ENCODE assay signal across 8 cellular contexts in the genomic region with DNA sequence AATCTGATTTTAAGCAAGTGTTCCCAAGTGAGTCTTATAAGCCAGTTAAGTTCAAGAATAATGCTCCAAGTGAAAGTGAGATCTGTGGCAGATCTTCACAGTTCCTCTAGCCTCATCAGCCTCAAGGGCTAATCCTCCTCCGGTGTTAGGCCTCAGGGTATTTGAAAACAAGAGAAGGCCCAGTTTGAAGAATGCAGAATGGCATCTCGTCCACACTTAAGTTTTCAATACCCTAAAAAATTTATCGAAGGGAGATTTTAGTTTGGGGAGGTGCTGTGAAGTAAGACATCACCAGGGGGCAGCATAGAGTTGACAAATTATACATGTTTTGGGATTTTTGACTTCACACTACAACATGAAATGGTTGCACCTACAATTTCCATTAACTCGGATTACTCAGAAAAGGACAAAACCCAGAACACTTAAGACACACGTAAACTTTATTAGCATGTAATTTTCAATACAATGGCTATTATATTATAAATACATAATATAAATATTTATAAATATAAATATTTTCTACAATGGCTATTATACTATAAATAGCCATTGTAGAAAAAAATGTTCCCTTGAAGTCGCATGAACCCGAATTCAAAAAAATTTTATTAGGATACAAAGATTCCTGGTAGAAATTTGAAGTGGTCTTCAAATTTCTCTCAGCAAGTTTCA. TPM values are rescaled to one million over a fixed set of nuclear protein-coding genes. Genes with fewer than 3 reads are reported as not detected.
DNase-seq lines count a peak whose midpoint lies in the region; ATAC-seq, FAIRE-seq and TF ChIP-seq lines count a peak whose summit lies in the region.

No MANE protein-coding gene starts in this region.

- no peaks in the 10 kb centered on the region for H3K79me2 ChIP-seq in endothelial cell of umbilical vein (ENCODE audit: control insufficient read depth, insufficient read depth, low read length)

- peaks cover 8% of the 10 kb centered on the region for H3K4me1 ChIP-seq in endothelial cell of umbilical vein (ENCODE audit: control insufficient read depth, extremely low read depth, insufficient read depth, low read length)

- peaks cover 11% of the 10 kb centered on the region for H3K4me1 Mint-ChIP-seq in neural crest cell

- BruUV-seq in endothelial cell of umbilical vein (replicated peaks; lab: Mats Ljungman, UMichigan) = no TSS peak

- TF ChIP-seq CTCF in WI38 (IDR thresholded peaks at IDR 0.05; ENCODE audit: low read depth, low read length) = peak; percentile 65
- TF ChIP-seq CTCF in endothelial cell of umbilical vein (IDR thresholded peaks at IDR 0.05; ENCODE audit: extremely low read depth in 1 of 2, insufficient read depth in 1 of 2, low read depth in 1 of 2, low read length in 2 of 2) = peak; percentile 51 to 67
- TF ChIP-seq CTCF in neural crest cell (conservative IDR thresholded peaks at IDR 0.05) = peak; percentile 85

- H3K4me3 Mint-ChIP-seq in neural crest cell = peak overlapping the region; percentile 13

- DNase-seq in NCI-H146 (lab: John Stamatoyannopoulos, UW) = peak; percentile 5
- no peak for DNase-seq in NCI-H146 treated with DMSO at 0.1 percent for 48 hours (lab: John Stamatoyannopoulos, UW; ENCODE audit: unreplicated experiment)
- peak; percentile 54 to 80 for DNase-seq in Kasumi-1 (lab: John Stamatoyannopoulos, UW)
- DNase-seq in endothelial cell of umbilical vein (ENCODE audit: low read depth, low spot score) = peak; percentile 49
- peak; percentile 60 for DNase-seq in neural crest cell (ENCODE audit: low read depth, low spot score)
- no peak for DNase-seq in T1000 (lab: John Stamatoyannopoulos, UW)

- no peak overlapping the region for H3K27ac Mint-ChIP-seq in neural crest cell (ENCODE audit: unreplicated experiment)

- no peak overlapping the region for H3K9ac ChIP-seq in endothelial cell of umbilical vein (replicated peaks; ENCODE audit: extremely low read depth, insufficient read depth, low read length)

- intact Hi-C loops in endothelial cell of umbilical vein (cut with micrococcal nuclease) = loop anchor here (1.0 kb wide), 2 partner anchors 82 to 94 kb away; no protein-coding TSS in a partner anchor

- peaks cover 70% of the 10 kb centered on the region for H3K27me3 Mint-ChIP-seq in neural crest cell (ENCODE audit: low read depth)

- no peaks in the 10 kb centered on the region for H4K20me1 ChIP-seq in endothelial cell of umbilical vein (replicated peaks; ENCODE audit: control insufficient read depth, extremely low read depth, insufficient read depth, low read length)

- no peaks in the 10 kb centered on the region for H3K36me3 ChIP-seq in endothelial cell of umbilical vein (ENCODE audit: control insufficient read depth in 2 of 2, extremely low read depth in 1 of 2, insufficient read depth in 2 of 2, low read length in 2 of 2)

- no peak for TF ChIP-seq POLR2A in endothelial cell of umbilical vein (IDR thresholded peaks at IDR 0.05; ENCODE audit: low read depth, low read length)

- peak; percentile 27 for ATAC-seq in GM21423 (IDR thresholded peaks at IDR 0.05; ENCODE audit: unreplicated experiment)

- dilution Hi-C loops in endothelial cell of umbilical vein (cut with MboI; ENCODE audit: extremely low pct_ligation_motif_present, low sequenced_read_pairs) = no loop called here

- POLR2A ChIA-PET in endothelial cell of umbilical vein (lab: Charles Lee) = interaction anchor here (0.6 kb wide), 1 partner anchor 279 kb away, joined by 5 read pairs; the partner anchor contains the start of gene ISL2

- H3K4me2 ChIP-seq in endothelial cell of umbilical vein (ENCODE audit: insufficient read depth, low read length) = no peak overlapping the region

- no peaks in the 10 kb centered on the region for H3K9me1 ChIP-seq in endothelial cell of umbilical vein (replicated peaks; ENCODE audit: control insufficient read depth, extremely low read depth, insufficient read depth, low read length)

- no peaks in the 10 kb centered on the region for H3K36me3 Mint-ChIP-seq in neural crest cell (ENCODE audit: low read depth)

- no peak overlapping the region for H2AFZ ChIP-seq in endothelial cell of umbilical vein (ENCODE audit: low read depth, low read length)

- CTCF ChIA-PET in endothelial cell of umbilical vein (lab: Charles Lee) = interaction anchor here (1.0 to 8.5 kb wide), 10 partner anchors 8 to 248 kb away, joined by 3 to 183 read pairs (median 8); no protein-coding TSS in a partner anchor

- H3K9me3 ChIP-seq in endothelial cell of umbilical vein (replicated peaks; ENCODE audit: control insufficient read depth, insufficient read depth, low read length) = no peaks in the 10 kb centered on the region

- no peak overlapping the region for H3K27ac ChIP-seq in endothelial cell of umbilical vein (ENCODE audit: insufficient read depth, low read depth, low read length)

- H3K27me3 ChIP-seq in endothelial cell of umbilical vein (ENCODE audit: control insufficient read depth in 2 of 2, insufficient read depth in 2 of 2, low read length in 2 of 2) = peaks cover 35 to 58% of the 10 kb centered on the region in 2 experiments

- no peak overlapping the region for H3K4me3 ChIP-seq in WI38 (ENCODE audit: low read depth, low read length)
- H3K4me3 ChIP-seq in endothelial cell of umbilical vein (replicated peaks in 1 of 3; ENCODE audit: insufficient read depth in 1 of 3, low read depth in 1 of 3, low read length in 3 of 3) = no peak overlapping the region

- H3K9me3 Mint-ChIP-seq in neural crest cell = no peaks in the 10 kb centered on the region

- peak; percentile 12 for FAIRE-seq in endothelial cell of umbilical vein (lab: Jason Lieb, UNC)

TF ChIP-seq in endothelial cell of umbilical vein, 7 proteins besides CTCF, POLR2A, EP300 and RAD21:
- no peak for TF ChIP-seq GATA2 (IDR thresholded peaks at IDR 0.05; ENCODE audit: insufficient read depth, insufficient read length, low read depth, low read length)
- no peak for TF ChIP-seq POLR2AphosphoS5 (IDR thresholded peaks at IDR 0.05; ENCODE audit: insufficient read depth, low read depth, low read length)
- no peak for TF ChIP-seq EZH2 (IDR thresholded peaks at IDR 0.05; ENCODE audit: borderline replicate concordance, low read depth, low read length, severe bottlenecking)

RNA-seq across cellular contexts. Expression of gene TMEM266, which starts 2.3 kb away (rescaled TPM):
- total RNA-seq in endothelial cell of umbilical vein = not detected in 2 replicates
- polyA plus RNA-seq in endothelial cell of umbilical vein = not detected in 2 replicates
- polyA plus RNA-seq in endothelial cell of umbilical vein (2011; cell fraction: cytosol; rRNA removed) = not detected in 2 replicates
- polyA plus RNA-seq in endothelial cell of umbilical vein (2011; cell fraction: nucleus; rRNA removed) = not detected in 2 replicates
- polyA plus RNA-seq in endothelial cell of umbilical vein (2012) = 0.13 and 0.20 TPM in 2 replicates
- not detected in 2 replicates for polyA minus RNA-seq in endothelial cell of umbilical vein
- polyA minus RNA-seq in endothelial cell of umbilical vein (2011; cell fraction: cytosol; rRNA and poly(A)+ RNA removed) = 0.72 TPM
- not detected in 2 replicates for polyA minus RNA-seq in endothelial cell of umbilical vein (2011; cell fraction: nucleus; rRNA and poly(A)+ RNA removed)
- total RNA-seq in neural crest cell = 0.34 and 0.58 TPM in 2 replicates

RNA-seq across cellular contexts. Expression of gene NRG4, which starts 45.2 kb away (rescaled TPM):
- total RNA-seq in endothelial cell of umbilical vein (not detected in 2 replicates), neural crest cell (not detected in 2 replicates)
- not detected in 2 replicates for polyA plus RNA-seq in endothelial cell of umbilical vein
- not detected in 2 replicates for polyA plus RNA-seq in endothelial cell of umbilical vein (2011; cell fraction: cytosol; rRNA removed)
- not detected in 2 replicates for polyA plus RNA-seq in endothelial cell of umbilical vein (2011; cell fraction: nucleus; rRNA removed)
- polyA plus RNA-seq in endothelial cell of umbilical vein (2012) = 0.08 and 0.50 TPM in 2 replicates
- not detected in 2 replicates for polyA minus RNA-seq in endothelial cell of umbilical vein
- polyA minus RNA-seq in endothelial cell of umbilical vein (2011; cell fraction: cytosol; rRNA and poly(A)+ RNA removed) = 13.1 TPM
- not detected in 2 replicates for polyA minus RNA-seq in endothelial cell of umbilical vein (2011; cell fraction: nucleus; rRNA and poly(A)+ RNA removed)

Comparison
In these comparisons a context has a peak if more than half of its experiments do, and no peak if none do; other contexts are left out.
1. DNase-seq: peak in NCI-H146 (single experiment), Kasumi-1 (2 of 2), endothelial cell of umbilical vein (single experiment) and neural crest cell (single experiment); none in NCI-H146 treated with DMSO at 0.1 percent for 48 hours (single experiment) and T1000 (single experiment).
2. Peak in every context shown above with its lines, with median percentiles within 50 percentile points of each other: CTCF ChIP-seq.